9 cellular contexts compared by ENCODE assay signal in the genomic region with DNA sequence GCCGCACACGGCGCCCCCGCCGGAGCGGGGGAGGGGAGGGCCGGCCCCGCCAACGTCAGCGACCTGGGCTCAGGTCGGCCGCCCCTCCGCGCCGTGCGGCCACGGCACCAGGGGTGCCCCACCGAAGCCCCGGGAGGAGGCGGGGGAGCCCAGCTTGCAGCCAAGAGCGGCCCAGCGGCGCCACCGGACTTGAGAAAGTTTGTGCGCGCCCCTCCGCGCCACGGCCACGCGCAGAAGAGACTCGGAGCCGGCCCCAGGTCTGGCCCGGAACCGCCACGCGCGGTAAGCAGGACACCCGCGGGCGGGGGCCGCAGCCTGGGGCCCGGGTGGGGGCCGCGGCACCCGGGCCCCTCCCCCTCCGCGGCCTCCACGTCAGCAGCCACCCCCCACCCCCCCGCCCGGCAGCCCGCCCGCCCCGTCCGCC. TPM values are rescaled to one million over a fixed set of nuclear protein-coding genes. Genes with fewer than 3 reads are reported as not detected.
DNase-seq lines count a peak whose midpoint lies in the region; ATAC-seq, FAIRE-seq and TF ChIP-seq lines count a peak whose summit lies in the region.
"Had no signal": no experiment of that assay in that cellular context is flagged by ENCODE, and none has a peak within 500 bp of the region (broad histone marks: within the 10 kb centered on the region; RNA-seq: fewer than 3 reads in every experiment).

No MANE protein-coding gene starts in this region.

- peak; percentile 31 to 37 for ATAC-seq in A549
- ATAC-seq in GM18907 (IDR thresholded peaks at IDR 0.05; ENCODE audit: unreplicated experiment): peak; percentile 45
- ATAC-seq in HG03342 (IDR thresholded peaks at IDR 0.05; ENCODE audit: unreplicated experiment): peak; percentile 28

- peaks cover 47% of the 10 kb centered on the region for H3K4me1 Mint-ChIP-seq in activated CD4-positive, alpha-beta memory T cell treated with anti-CD3 and anti-CD28 coated beads, Interleukin-2, amount 10 ng/mL, durations not matched to agents 7 days and 5 days
- H3K4me1 Mint-ChIP-seq in osteocyte (ENCODE audit: unreplicated experiment): peaks cover 43% of the 10 kb centered on the region

- H3K27ac ChIP-seq in A549: peak overlapping the region; percentile 93 to 97

- H3K36me3 Mint-ChIP-seq in activated CD4-positive, alpha-beta memory T cell treated with anti-CD3 and anti-CD28 coated beads, Interleukin-2, amount 10 ng/mL, durations not matched to agents 7 days and 5 days (ENCODE audit: low read depth): peaks cover 52% of the 10 kb centered on the region
- H3K36me3 Mint-ChIP-seq in osteocyte (ENCODE audit: unreplicated experiment): peaks cover 17% of the 10 kb centered on the region

- H3K9me3 Mint-ChIP-seq in activated CD4-positive, alpha-beta memory T cell treated with anti-CD3 and anti-CD28 coated beads, Interleukin-2, amount 10 ng/mL, durations not matched to agents 7 days and 5 days: peaks cover 10% of the 10 kb centered on the region
- H3K9me3 Mint-ChIP-seq in osteocyte (ENCODE audit: unreplicated experiment): peaks cover 11% of the 10 kb centered on the region

- H3K9me3 ChIP-seq in A549: no peaks in the 10 kb centered on the region

- POLR2A ChIA-PET in A549 (lab: Yijun Ruan, JAX): no interaction called here
- POLR2A ChIA-PET in activated CD4-positive, alpha-beta memory T cell treated with anti-CD3 and anti-CD28 coated beads, Interleukin-2, amount 10 ng/mL, durations not matched to agents 7 days and 5 days (lab: Charles Lee): interaction anchor here (0.7 to 1.0 kb wide), 2 partner anchors 43 to 46 kb away, joined by 3 read pairs; a partner anchor contains a TSS

- no peak for TF ChIP-seq EP300 in A549 (IDR thresholded peaks at IDR 0.05)

- TF ChIP-seq POLR2A in A549 (IDR thresholded peaks at IDR 0.05; ENCODE audit: low read length): no peak

- TF ChIP-seq RAD21 in A549 (conservative IDR thresholded peaks at IDR 0.05 in 1 of 2, IDR thresholded peaks at IDR 0.05 in 1 of 2): no peak

- WGBS in A549 (ENCODE audit: missing lambda C conversion rate): no CpG with 5 or more reads among the region's 55 CpGs

- in situ Hi-C loops in G401 (cut with HindIII; ENCODE audit: low sequenced_read_pairs): no loop called here

- TF ChIP-seq CTCF in A549 (IDR thresholded peaks at IDR 0.05) (no peak), foreskin fibroblast (IDR thresholded peaks at IDR 0.05; ENCODE audit: low read depth, low read length) (no peak), osteocyte (IDR thresholded peaks at IDR 0.05) (no peak)

- no peak overlapping the region for H3K27ac Mint-ChIP-seq in activated CD4-positive, alpha-beta memory T cell treated with anti-CD3 and anti-CD28 coated beads, Interleukin-2, amount 10 ng/mL, durations not matched to agents 7 days and 5 days
- no peak overlapping the region for H3K27ac Mint-ChIP-seq in osteocyte (ENCODE audit: unreplicated experiment)

- CTCF ChIA-PET in A549 (lab: Yijun Ruan, JAX): no interaction called here
- CTCF ChIA-PET in activated CD4-positive, alpha-beta memory T cell treated with anti-CD3 and anti-CD28 coated beads, Interleukin-2, amount 10 ng/mL, durations not matched to agents 7 days and 5 days (lab: Charles Lee): no interaction called here

- H3K4me1 ChIP-seq in A549: peaks cover 34% of the 10 kb centered on the region; the same call in 2 of the 3 replicates

- FAIRE-seq in A549 (lab: Jason Lieb, UNC): no peak
- FAIRE-seq: islet of Langerhans had no signal

- H3K4me3 Mint-ChIP-seq in activated CD4-positive, alpha-beta memory T cell treated with anti-CD3 and anti-CD28 coated beads, Interleukin-2, amount 10 ng/mL, durations not matched to agents 7 days and 5 days: peak overlapping the region; percentile 28
- peak overlapping the region; percentile 45 for H3K4me3 Mint-ChIP-seq in osteocyte (ENCODE audit: unreplicated experiment)

- H3K4me2 ChIP-seq in A549: peak overlapping the region; percentile 87

- H3K27me3 Mint-ChIP-seq in activated CD4-positive, alpha-beta memory T cell treated with anti-CD3 and anti-CD28 coated beads, Interleukin-2, amount 10 ng/mL, durations not matched to agents 7 days and 5 days: no peaks in the 10 kb centered on the region
- no peaks in the 10 kb centered on the region for H3K27me3 Mint-ChIP-seq in osteocyte (ENCODE audit: unreplicated experiment)

- DNase-seq in A549 (ENCODE audit: low read depth in 1 of 2, low spot score in 1 of 2) (peak in 1 of 2 experiments; percentile 19), foreskin fibroblast (peak in 1 of 2 donors; percentile 55), osteocyte (ENCODE audit: extremely low spot score, unreplicated experiment) (no peak), inferior parietal cortex (ENCODE audit: extremely low spot score) (no peak), G401 (ENCODE audit: low spot score) (no peak)
- DNase-seq in activated CD4-positive, alpha-beta memory T cell treated with anti-CD3 and anti-CD28 coated beads, Interleukin-2, amount 10 ng/mL, durations not matched to agents 7 days and 5 days: peak; percentile 21

- peak overlapping the region; percentile 98 for H3K4me3 ChIP-seq in A549
- H3K4me3 ChIP-seq in foreskin fibroblast (ENCODE audit: low read depth in 1 of 2, low read length in 2 of 2): peak overlapping the region; percentile 67 to 74

TF ChIP-seq in A549, 52 proteins besides CTCF, POLR2A, EP300 and RAD21:
- peak; percentile 54; the same call in 1 of the 2 replicates for TF ChIP-seq PHF8 (IDR thresholded peaks at IDR 0.05; ENCODE audit: borderline replicate concordance, low read depth)
- no peak for TF ChIP-seq EHMT2 (IDR thresholded peaks at IDR 0.05; ENCODE audit: low read depth)
- TF ChIP-seq GATA3 (IDR thresholded peaks at IDR 0.05; ENCODE audit: borderline replicate concordance): no peak
- TF ChIP-seq RFX5 (IDR thresholded peaks at IDR 0.05): no peak
- TF ChIP-seq SMC3 (IDR thresholded peaks at IDR 0.05): no peak
- TF ChIP-seq CBX2 (IDR thresholded peaks at IDR 0.05; ENCODE audit: borderline replicate concordance, low read depth): no peak
- no peak for TF ChIP-seq KDM5A (IDR thresholded peaks at IDR 0.05)
- no peak for TF ChIP-seq FOSL2 (IDR thresholded peaks at IDR 0.05)
- no peak for TF ChIP-seq FOSL2 (CRISPR knock-in tag; IDR thresholded peaks at IDR 0.05)

RNA-seq across cellular contexts. Expression of a gene that starts 43.2 kb away (rescaled TPM):
- polyA plus RNA-seq in A549 (2011; rRNA removed) (292 and 330 TPM in 2 replicates), A549 (2017; fragmentation: RNase III; extraction: RNeasy Plus Mini Kit Qiagen cat#74134 plus additional on column Dnase treatment) (237 to 256 TPM (median 248 TPM) in 3 replicates)
- polyA plus RNA-seq in A549 (2012; cell fraction: cytosol; rRNA removed): 204 and 209 TPM in 2 replicates
- 276 and 324 TPM in 2 replicates for polyA plus RNA-seq in A549 (2012; cell fraction: nucleus; rRNA removed)
- polyA minus RNA-seq in A549 (2011; rRNA and poly(A)+ RNA removed): 657 and 686 TPM in 2 replicates
- total RNA-seq in activated CD4-positive, alpha-beta memory T cell treated with anti-CD3 and anti-CD28 coated beads, Interleukin-2, amount 10 ng/mL, durations not matched to agents 7 days and 5 days: 100 to 1,000 TPM; 190 to 193 TPM
- total RNA-seq in osteocyte: 839 and 856 TPM in 2 replicates
- total RNA-seq in G401 (2014; rRNA removed; shearing (Covaris generic)): 386 and 442 TPM in 2 replicates

RNA-seq across cellular contexts. Expression of a gene that starts 43.4 kb away (rescaled TPM):
- polyA plus RNA-seq in A549 (2011; rRNA removed) (660 and 762 TPM in 2 replicates), A549 (2017; fragmentation: RNase III; extraction: RNeasy Plus Mini Kit Qiagen cat#74134 plus additional on column Dnase treatment) (341 to 359 TPM (median 358 TPM) in 3 replicates)
- 183 and 200 TPM in 2 replicates for polyA plus RNA-seq in A549 (2012; cell fraction: cytosol; rRNA removed)
- polyA plus RNA-seq in A549 (2012; cell fraction: nucleus; rRNA removed): 107 and 190 TPM in 2 replicates
- polyA minus RNA-seq in A549 (2011; rRNA and poly(A)+ RNA removed): 343 and 364 TPM in 2 replicates
- 100 to 1,000 TPM; 282 to 290 TPM for total RNA-seq in activated CD4-positive, alpha-beta memory T cell treated with anti-CD3 and anti-CD28 coated beads, Interleukin-2, amount 10 ng/mL, durations not matched to agents 7 days and 5 days
- total RNA-seq in osteocyte: 547 and 557 TPM in 2 replicates
- total RNA-seq in G401 (2014; rRNA removed; shearing (Covaris generic)): 339 and 438 TPM in 2 replicates
